Comparison of ENCODE assay signal across 34 cellular contexts in genomic region chr16:7703661-7704060, GRCh38.
"Had no signal": no experiment of that assay in that cellular context is flagged by ENCODE, and none has a peak within 500 bp of the region (broad histone marks: within the 10 kb centered on the region; RNA-seq: fewer than 3 reads in every experiment).

No MANE protein-coding gene starts in this region.

- H3K9me3 ChIP-seq: adrenal gland had no signal

- ATAC-seq: activated CD8-positive, alpha-beta memory T cell treated with anti-CD3 and anti-CD28 coated beads, Interleukin-2, amount 10 ng/mL, durations not matched to agents 7 days and 5 days; activated CD8-positive, alpha-beta T cell treated with anti-CD3 and anti-CD28 coated beads, Interleukin-2, amount 10 ng/mL, durations not matched to agents 7 days and 5 days; activated naive CD4-positive, alpha-beta T cell treated with anti-CD3 and anti-CD28 coated beads, Interleukin-2, amount 50 U/mL, for 72 hours; body of pancreas had no signal

- DNase-seq: activated B cell treated with CpG ODN at 0.5 μM for 24 hours; activated CD4-positive, alpha-beta memory T cell treated with anti-CD3 and anti-CD28 coated beads for 36 hours; activated CD4-positive, alpha-beta T cell treated with anti-CD3 and anti-CD28 coated beads for 4 hours; activated CD4-positive, alpha-beta T cell treated with anti-CD3 and anti-CD28 coated beads, Interleukin-2, amount 10 ng/mL, durations not matched to agents 24 days and 14 days; activated CD4-positive, alpha-beta T cell treated with anti-CD3 and anti-CD28 coated beads, Interleukin-2, amount 50 U/mL, for 1 hour; activated CD4-positive, alpha-beta T cell treated with anti-CD3 and anti-CD28 coated beads, Interleukin-2, amount 50 U/mL, for 4 hours; activated CD4-positive, CD25-positive, alpha-beta regulatory T cell treated with anti-CD3 and anti-CD28 coated beads, Interleukin-2, amount 50 U/mL, for 72 hours; activated CD8-positive, alpha-beta memory T cell treated with anti-CD3 and anti-CD28 coated beads for 24 hours; activated CD8-positive, alpha-beta memory T cell treated with anti-CD3 and anti-CD28 coated beads, Interleukin-2, amount 10 ng/mL, durations not matched to agents 7 days and 5 days; activated CD8-positive, alpha-beta memory T cell treated with anti-CD3 and anti-CD28 coated beads, Interleukin-2, amount 50 U/mL, for 48 hours; activated CD8-positive, alpha-beta T cell treated with anti-CD3 and anti-CD28 coated beads, Interleukin-2, amount 10 ng/mL, durations not matched to agents 7 days and 5 days; activated effector memory CD4-positive, alpha-beta T cell treated with anti-CD3 and anti-CD28 coated beads, Interleukin-2, amount 50 U/mL, for 16 hours; activated gamma-delta T cell treated with Interleukin-2 at 50 U/mL for 16 hours; activated naive CD4-positive, alpha-beta T cell; activated naive CD4-positive, alpha-beta T cell treated with anti-CD3 and anti-CD28 coated beads for 36 hours; activated naive CD4-positive, alpha-beta T cell treated with anti-CD3 and anti-CD28 coated beads, Interleukin-2, amount 50 U/mL, for 16 hours; activated naive CD8-positive, alpha-beta T cell treated with anti-CD3 and anti-CD28 coated beads for 36 hours; activated T-cell treated with anti-CD3 and anti-CD28 coated beads, Interleukin-2, amount 50 U/mL, for 24 hours; activated T-cell treated with anti-CD3 and anti-CD28 coated beads, Interleukin-2, amount 50 U/mL, for 48 hours; adrenal gland; amniotic stem cell; aorta; body of pancreas; brain microvascular endothelial cell; central memory CD4-positive, alpha-beta T cell; SW 1271; T-helper 1 cell; T-helper 2 cell; T-helper 9 cell had no signal

- H3K4me3 Mint-ChIP-seq: activated B cell treated with CpG ODN at 0.5 μM for 24 hours; activated CD4-positive, alpha-beta memory T cell treated with anti-CD3 and anti-CD28 coated beads for 36 hours; activated CD4-positive, alpha-beta T cell treated with anti-CD3 and anti-CD28 coated beads, Interleukin-2, amount 10 ng/mL, durations not matched to agents 24 days and 14 days; activated CD8-positive, alpha-beta memory T cell treated with anti-CD3 and anti-CD28 coated beads, Interleukin-2, amount 10 ng/mL, durations not matched to agents 7 days and 5 days; activated CD8-positive, alpha-beta T cell treated with anti-CD3 and anti-CD28 coated beads, Interleukin-2, amount 10 ng/mL, durations not matched to agents 7 days and 5 days; activated naive CD4-positive, alpha-beta T cell treated with anti-CD3 and anti-CD28 coated beads for 36 hours; activated naive CD8-positive, alpha-beta T cell treated with anti-CD3 and anti-CD28 coated beads for 36 hours; activated T-cell treated with anti-CD3 and anti-CD28 coated beads, Interleukin-2, amount 50 U/mL, for 24 hours; T-helper 1 cell treated with Interleukin-12 subunit alpha and Interleukin-12 subunit beta and Interleukin-4 antibody, amounts not matched to agents 30 μg/mL and 1 μg/mL, for 36 hours; T-helper 2 cell treated with Interferon-gamma antibody and Interleukin-4, amounts not matched to agents 5 μg/mL and 100 μg/mL, for 36 hours had no signal

- H3K27ac ChIP-seq: adrenal gland, body of pancreas, brain microvascular endothelial cell, breast epithelium, VCaP had no signal

- H3K27me3 ChIP-seq: adrenal gland, body of pancreas, brain microvascular endothelial cell, breast epithelium had no signal

- H3K4me3 ChIP-seq: adrenal gland, body of pancreas, breast epithelium had no signal

- H3K36me3 Mint-ChIP-seq: activated CD4-positive, alpha-beta memory T cell treated with anti-CD3 and anti-CD28 coated beads for 36 hours; activated CD8-positive, alpha-beta memory T cell treated with anti-CD3 and anti-CD28 coated beads, Interleukin-2, amount 10 ng/mL, durations not matched to agents 7 days and 5 days; activated naive CD4-positive, alpha-beta T cell treated with anti-CD3 and anti-CD28 coated beads, Interleukin-2, amount 50 U/mL, for 72 hours; activated naive CD8-positive, alpha-beta T cell treated with anti-CD3 and anti-CD28 coated beads for 36 hours had no signal

- H3K27me3 Mint-ChIP-seq: activated B cell treated with CpG ODN at 0.5 μM for 24 hours; activated CD4-positive, alpha-beta memory T cell treated with anti-CD3 and anti-CD28 coated beads for 36 hours; activated CD4-positive, alpha-beta T cell treated with anti-CD3 and anti-CD28 coated beads, Interleukin-2, amount 10 ng/mL, durations not matched to agents 24 days and 14 days; activated CD8-positive, alpha-beta memory T cell treated with anti-CD3 and anti-CD28 coated beads, Interleukin-2, amount 10 ng/mL, durations not matched to agents 7 days and 5 days; activated naive CD8-positive, alpha-beta T cell treated with anti-CD3 and anti-CD28 coated beads for 36 hours; activated T-cell treated with anti-CD3 and anti-CD28 coated beads, Interleukin-2, amount 50 U/mL, for 24 hours had no signal

- H3K4me1 ChIP-seq: adrenal gland, body of pancreas, breast epithelium had no signal

- H3K27ac Mint-ChIP-seq: activated B cell treated with CpG ODN at 0.5 μM for 24 hours; activated CD4-positive, alpha-beta memory T cell treated with anti-CD3 and anti-CD28 coated beads for 36 hours; activated CD4-positive, alpha-beta T cell treated with anti-CD3 and anti-CD28 coated beads, Interleukin-2, amount 10 ng/mL, durations not matched to agents 24 days and 14 days; activated CD8-positive, alpha-beta memory T cell treated with anti-CD3 and anti-CD28 coated beads, Interleukin-2, amount 10 ng/mL, durations not matched to agents 7 days and 5 days; activated CD8-positive, alpha-beta T cell treated with anti-CD3 and anti-CD28 coated beads, Interleukin-2, amount 10 ng/mL, durations not matched to agents 7 days and 5 days; activated naive CD4-positive, alpha-beta T cell treated with anti-CD3 and anti-CD28 coated beads for 36 hours; activated naive CD4-positive, alpha-beta T cell treated with anti-CD3 and anti-CD28 coated beads, Interleukin-2, amount 50 U/mL, for 72 hours; activated naive CD8-positive, alpha-beta T cell treated with anti-CD3 and anti-CD28 coated beads for 36 hours; activated T-cell treated with anti-CD3 and anti-CD28 coated beads, Interleukin-2, amount 50 U/mL, for 24 hours; T-helper 1 cell treated with Interleukin-12 subunit alpha and Interleukin-12 subunit beta and Interleukin-4 antibody, amounts not matched to agents 30 μg/mL and 1 μg/mL, for 36 hours; T-helper 2 cell treated with Interferon-gamma antibody and Interleukin-4, amounts not matched to agents 5 μg/mL and 100 μg/mL, for 36 hours had no signal

- H3K4me1 Mint-ChIP-seq: activated B cell treated with CpG ODN at 0.5 μM for 24 hours; activated CD4-positive, alpha-beta T cell treated with anti-CD3 and anti-CD28 coated beads, Interleukin-2, amount 10 ng/mL, durations not matched to agents 24 days and 14 days; activated CD8-positive, alpha-beta memory T cell treated with anti-CD3 and anti-CD28 coated beads, Interleukin-2, amount 10 ng/mL, durations not matched to agents 7 days and 5 days; activated naive CD8-positive, alpha-beta T cell treated with anti-CD3 and anti-CD28 coated beads for 36 hours had no signal

- H3K36me3 ChIP-seq: adrenal gland, brain microvascular endothelial cell, breast epithelium had no signal
